In genomic region chr11:64745523-64746328, GRCh38 we compare ENCODE assay signal across 8 cellular contexts. TPM values are rescaled to one million over a fixed set of nuclear protein-coding genes. Genes with fewer than 3 reads are reported as not detected.
DNase-seq lines count a peak whose midpoint lies in the region; ATAC-seq, FAIRE-seq and TF ChIP-seq lines count a peak whose summit lies in the region.

No MANE protein-coding gene starts in this region.

- H3K9me3 ChIP-seq in ovary (no peaks in the 10 kb centered on the region), uterus (no peaks in the 10 kb centered on the region)

- H3K36me3 ChIP-seq in ovary (no peaks in the 10 kb centered on the region), uterus (no peaks in the 10 kb centered on the region)

- no peaks in the 10 kb centered on the region for H3K27me3 ChIP-seq in ovary
- no peaks in the 10 kb centered on the region for H3K27me3 ChIP-seq in uterus

- H3K4me3 ChIP-seq in ovary (peak overlapping the region; percentile 44), uterus (peak overlapping the region; percentile 42 to 49)

- no peak for TF ChIP-seq EP300 in ovary (IDR thresholded peaks at IDR 0.05)

- FAIRE-seq in GM18507 (lab: Jason Lieb, UNC): peak; percentile 66

- TF ChIP-seq POLR2A in ovary (IDR thresholded peaks at IDR 0.05) (no peak), uterus (IDR thresholded peaks at IDR 0.05) (peak; percentile 69 to 77)

- 1 to 2% (median 1%) methylated on average over 48 to 52 of the region's 52 CpGs for WGBS in ovary, 3 donors

- H3K27ac ChIP-seq in ovary (peak overlapping the region in 1 of 2 donors; percentile 19), uterus (peak overlapping the region; percentile 87 to 91)

- DNase-seq in GM18507 (ENCODE audit: extremely low spot score, insufficient read length, low read depth) (peak; percentile 58), OCI-M1 (lab: John Stamatoyannopoulos, UW) (peak; percentile 86), activated gamma-delta T cell (lab: John Stamatoyannopoulos, UW) (peak; percentile 58), Right ventricle myocardium superior (peak; percentile 94), ovary (peak; percentile 55 to 79 (median 77)), uterus (peak; percentile 93)

- ATAC-seq in Right ventricle myocardium superior (ENCODE audit: poor library complexity) (peak; percentile 64), GM19395 (IDR thresholded peaks at IDR 0.05; ENCODE audit: unreplicated experiment) (no peak), GM18858 (IDR thresholded peaks at IDR 0.05; ENCODE audit: unreplicated experiment) (no peak)

- intact Hi-C loops in Right ventricle myocardium superior (cut with DNase I) (no loop called here), ovary (cut with DNase I) (no loop called here), uterus (cut with DNase I; ENCODE audit: low total_unique reads) (no loop called here)

- TF ChIP-seq CTCF in ovary (IDR thresholded peaks at IDR 0.05): no peak
- TF ChIP-seq CTCF in uterus (IDR thresholded peaks at IDR 0.05): no peak

- H3K4me1 ChIP-seq in ovary (ENCODE audit: insufficient read depth) (peaks cover 11% of the 10 kb centered on the region), uterus (peaks cover 0 to 7% of the 10 kb centered on the region in 2 donors)

RNA-seq across cellular contexts. Expression of gene RASGRP2, which starts 1.8 kb away (rescaled TPM):
- total RNA-seq in Right ventricle myocardium superior (38.4 TPM), ovary (10 to 100 TPM in 1 of 7 donors, 1 to 10 TPM in 6; 2.1 to 18.9 (median 7.6) TPM), uterus (10 to 100 TPM in 3 of 4 donors, 1 to 10 TPM in 1; 3.2 to 72.8 (median 23.3) TPM)
- polyA plus RNA-seq in ovary: 1 to 10 TPM; 7.0 to 9.0 TPM

RNA-seq across cellular contexts. Expression of gene PYGM, which starts 14.0 kb away (rescaled TPM):
- total RNA-seq in Right ventricle myocardium superior: 183 TPM
- total RNA-seq in ovary: 10 to 100 TPM in 1 of 7 donors, 1 to 10 TPM in 5, under 1 TPM in 1; 0.24 to 12.0 (median 3.1) TPM
- polyA plus RNA-seq in ovary: 1 to 10 TPM; 1.9 to 6.7 TPM
- 10 to 100 TPM in 2 of 4 donors, 1 to 10 TPM in 2; 2.9 to 42.8 (median 11.4) TPM for total RNA-seq in uterus

RNA-seq across cellular contexts. Expression of gene NRXN2, which starts 22.7 kb away (rescaled TPM):
- total RNA-seq in Right ventricle myocardium superior (0.86 TPM), ovary (10 to 100 TPM in 5 of 7 donors, 1 to 10 TPM in 2; 7.0 to 64.1 (median 19.7) TPM), uterus (10 to 100 TPM in 2 of 4 donors, 1 to 10 TPM in 1, under 1 TPM in 1; 0.88 to 48.4 (median 12.6) TPM)
- 10 to 100 TPM in 1 of 2 donors, 1 to 10 TPM in 1; 6.4 to 21.5 TPM for polyA plus RNA-seq in ovary

RNA-seq across cellular contexts. Expression of gene SF1, which starts 32.6 kb away (rescaled TPM):
- total RNA-seq in Right ventricle myocardium superior (182 TPM), ovary (100 to 1,000 TPM; 231 to 380 (median 306) TPM), uterus (100 to 1,000 TPM in 3 of 4 donors, 10 to 100 TPM in 1; 62.0 to 374 (median 219) TPM)
- 100 to 1,000 TPM; 131 to 388 TPM for polyA plus RNA-seq in ovary

RNA-seq across cellular contexts. Expression of gene MAP4K2, which starts 57.3 kb away (rescaled TPM):
- total RNA-seq in Right ventricle myocardium superior (7.7 TPM), ovary (10 to 100 TPM in 5 of 7 donors, 1 to 10 TPM in 2; 5.6 to 15.5 (median 13.0) TPM), uterus (10 to 100 TPM; 10.2 to 49.1 (median 24.4) TPM)
- polyA plus RNA-seq in ovary: 1 to 10 TPM; 2.3 to 9.9 TPM
